26 cellular contexts compared by ENCODE assay signal in genomic region chr5:107028938-107029337, GRCh38.
"Had no signal": no experiment of that assay in that cellular context is flagged by ENCODE, and none has a peak within 500 bp of the region (broad histone marks: within the 10 kb centered on the region; RNA-seq: fewer than 3 reads in every experiment).

No MANE protein-coding gene starts in this region.

- H3K36me3 Mint-ChIP-seq: memory B cell; natural killer cell; stimulated activated effector memory CD8-positive, alpha-beta T cell treated with anti-CD3 and anti-CD28 coated beads, Interleukin-12 subunit alpha, Interleukin-12 subunit beta, amount 100 ng/mL, for 72 hours had no signal

- DNase-seq: effector memory CD4-positive, alpha-beta T cell; erythroblast; esophagus squamous epithelium; foreskin melanocyte; head of caudate nucleus; natural killer cell; occipital lobe; ovary; posterior cingulate gyrus; psoas muscle; right cardiac atrium; sigmoid colon; stimulated activated CD4-positive, alpha-beta T cell treated with anti-CD3 and anti-CD28 coated beads, Interleukin-2, amount 100 ng/mL, for 24 hours; stimulated activated CD4-positive, alpha-beta T cell treated with anti-CD3 and anti-CD28 coated beads, Interleukin-4, amount 100 ng/mL, for 24 hours; stimulated activated naive CD4-positive, alpha-beta T cell treated with Interleukin-2 at 50 U/mL for 16 hours; stomach; thyroid gland; trophoblast cell had no signal

- ATAC-seq: left lobe of liver; natural killer cell; psoas muscle; right cardiac atrium; stimulated activated effector memory CD8-positive, alpha-beta T cell treated with anti-CD3 and anti-CD28 coated beads, Interleukin-12 subunit alpha, Interleukin-12 subunit beta, amount 100 ng/mL, for 72 hours had no signal

- H3K4me3 Mint-ChIP-seq: dendritic cell treated with granulocyte-macrophage colony-stimulating factor and Interleukin-4, amounts not matched to agents 40 ng/mL and 50 ng/mL, for 4 days; memory B cell; natural killer cell; stimulated activated effector memory CD8-positive, alpha-beta T cell treated with anti-CD3 and anti-CD28 coated beads, Interleukin-12 subunit alpha, Interleukin-12 subunit beta, amount 100 ng/mL, for 72 hours had no signal

- FAIRE-seq: endothelial cell of umbilical vein, keratinocyte had no signal

- H3K27ac Mint-ChIP-seq: dendritic cell treated with granulocyte-macrophage colony-stimulating factor and Interleukin-4, amounts not matched to agents 40 ng/mL and 50 ng/mL, for 4 days; memory B cell; natural killer cell; stimulated activated effector memory CD8-positive, alpha-beta T cell treated with anti-CD3 and anti-CD28 coated beads, Interleukin-12 subunit alpha, Interleukin-12 subunit beta, amount 100 ng/mL, for 72 hours had no signal

- H3K4me3 ChIP-seq: esophagus squamous epithelium, lung, ovary, psoas muscle, sigmoid colon, stomach, thyroid gland, vagina had no signal

- H3K4me1 Mint-ChIP-seq: memory B cell; natural killer cell; stimulated activated effector memory CD8-positive, alpha-beta T cell treated with anti-CD3 and anti-CD28 coated beads, Interleukin-12 subunit alpha, Interleukin-12 subunit beta, amount 100 ng/mL, for 72 hours had no signal

- H3K27me3 Mint-ChIP-seq: dendritic cell treated with granulocyte-macrophage colony-stimulating factor and Interleukin-4, amounts not matched to agents 40 ng/mL and 50 ng/mL, for 4 days; memory B cell had no signal

- H3K9me3 Mint-ChIP-seq: dendritic cell treated with granulocyte-macrophage colony-stimulating factor and Interleukin-4, amounts not matched to agents 40 ng/mL and 50 ng/mL, for 4 days; memory B cell; natural killer cell had no signal
